ENCODE assay signal across 12 cellular contexts in genomic region chr7:77200542-77200941, GRCh38. TPM values are rescaled to one million over a fixed set of nuclear protein-coding genes. Genes with fewer than 3 reads are reported as not detected.
DNase-seq lines count a peak whose midpoint lies in the region; ATAC-seq and TF ChIP-seq lines count a peak whose summit lies in the region.
"Had no signal": no experiment of that assay in that cellular context is flagged by ENCODE, and none has a peak within 500 bp of the region (broad histone marks: within the 10 kb centered on the region; RNA-seq: fewer than 3 reads in every experiment).

No MANE protein-coding gene starts in this region.

- H3K27ac ChIP-seq in esophagus muscularis mucosa (replicated peaks in 1 of 4) = peak overlapping the region; percentile 81 to 88 (median 83)
- H3K27ac ChIP-seq in tibial artery = peak overlapping the region; percentile 57 to 67

- WGBS in esophagus muscularis mucosa = 76% methylated on average over 2 of the region's 2 CpGs

- peak overlapping the region; percentile 65 for H3K4me3 Mint-ChIP-seq in activated T-cell treated with anti-CD3 and anti-CD28 coated beads, Interleukin-2, amount 50 U/mL, for 4 hours

- H3K9me3 ChIP-seq in esophagus muscularis mucosa (no peaks in the 10 kb centered on the region), tibial artery (no peaks in the 10 kb centered on the region)
- H3K9me3 ChIP-seq: BE2C had no signal

- intact Hi-C loops in esophagus muscularis mucosa (cut with DNase I) = loop anchor here (5.0 kb wide), 1 partner anchor 127 kb away; no protein-coding TSS in a partner anchor
- intact Hi-C loops in tibial artery (cut with DNase I; ENCODE audit: low total_unique reads) = no loop called here

- no peak for TF ChIP-seq EP300 in esophagus muscularis mucosa (IDR thresholded peaks at IDR 0.05)

- no peak overlapping the region for H3K4me3 ChIP-seq in NB4 (ENCODE audit: low read depth, low read length)
- peak overlapping the region; percentile 51 to 71 (median 66) for H3K4me3 ChIP-seq in esophagus muscularis mucosa
- no peak overlapping the region for H3K4me3 ChIP-seq in tibial artery

- no peaks in the 10 kb centered on the region for H3K36me3 ChIP-seq in esophagus muscularis mucosa
- H3K36me3 ChIP-seq in tibial artery = no peaks in the 10 kb centered on the region
- H3K36me3 ChIP-seq: BE2C had no signal

- H3K27me3 ChIP-seq in esophagus muscularis mucosa = no peaks in the 10 kb centered on the region
- H3K27me3 ChIP-seq in tibial artery = no peaks in the 10 kb centered on the region

- no peaks in the 10 kb centered on the region for H3K36me3 Mint-ChIP-seq in activated T-cell treated with anti-CD3 and anti-CD28 coated beads, Interleukin-2, amount 50 U/mL, for 4 hours (ENCODE audit: insufficient read depth)

- TF ChIP-seq CTCF in NB4 (IDR thresholded peaks at IDR 0.05; ENCODE audit: low read depth, low read length) (no peak), esophagus muscularis mucosa (IDR thresholded peaks at IDR 0.05) (no peak), tibial artery (IDR thresholded peaks at IDR 0.05) (no peak)

- ATAC-seq in activated T-cell treated with anti-CD3 and anti-CD28 coated beads, Interleukin-2, amount 50 U/mL, for 4 hours = no peak
- ATAC-seq in GM19328 (IDR thresholded peaks at IDR 0.05; ENCODE audit: unreplicated experiment) = no peak
- no peak for ATAC-seq in GM18868 (IDR thresholded peaks at IDR 0.05; ENCODE audit: unreplicated experiment)
- ATAC-seq in HG02678 (IDR thresholded peaks at IDR 0.05; ENCODE audit: unreplicated experiment) = no peak
- ATAC-seq: HCT116 had no signal

- TF ChIP-seq POLR2A in NB4 (IDR thresholded peaks at IDR 0.05; ENCODE audit: extremely low read depth, insufficient read length) (no peak), esophagus muscularis mucosa (IDR thresholded peaks at IDR 0.05; ENCODE audit: low read depth) (no peak)

- peaks cover 7 to 31% (median 23%) of the 10 kb centered on the region in 4 donors for H3K4me1 ChIP-seq in esophagus muscularis mucosa
- H3K4me1 ChIP-seq in tibial artery = peaks cover 0 to 6% (median under 1%) of the 10 kb centered on the region in 4 donors
- H3K4me1 ChIP-seq: BE2C had no signal

- DNase-seq in activated T-cell treated with anti-CD3 and anti-CD28 coated beads, Interleukin-2, amount 50 U/mL, for 4 hours = no peak
- no peak for DNase-seq in activated T-cell treated with anti-CD3 and anti-CD28 coated beads for 4 hours
- DNase-seq in NB4 (ENCODE audit: low read depth) = peak; percentile 25
- DNase-seq in esophagus muscularis mucosa (ENCODE audit: extremely low spot score) = no peak
- no peak for DNase-seq in tibial artery
- DNase-seq: BE2C, NCI-H1048, NCI-H82 had no signal

- H3K9me3 Mint-ChIP-seq in activated T-cell treated with anti-CD3 and anti-CD28 coated beads, Interleukin-2, amount 50 U/mL, for 4 hours = no peaks in the 10 kb centered on the region

- H3K27me3 Mint-ChIP-seq in activated T-cell treated with anti-CD3 and anti-CD28 coated beads, Interleukin-2, amount 50 U/mL, for 4 hours (ENCODE audit: low read depth) = no peaks in the 10 kb centered on the region

- peaks cover 39% of the 10 kb centered on the region for H3K4me1 Mint-ChIP-seq in activated T-cell treated with anti-CD3 and anti-CD28 coated beads, Interleukin-2, amount 50 U/mL, for 4 hours (ENCODE audit: low read depth)

RNA-seq across cellular contexts. Expression of gene FGL2, which starts 0.9 kb away (rescaled TPM):
- total RNA-seq in activated T-cell treated with anti-CD3 and anti-CD28 coated beads, Interleukin-2, amount 50 U/mL, for 4 hours = under 1 TPM in 2 of 3 donors, not detected in 1; 0.11 to 0.37 TPM
- total RNA-seq in esophagus muscularis mucosa = 100 to 1,000 TPM; 217 to 349 (median 305) TPM

Comparison
In these comparisons a context has a peak if more than half of its experiments do, and no peak if none do; other contexts are left out.
1. H3K4me3 ChIP-seq: peak in esophagus muscularis mucosa (4 of 4); none in NB4 (single experiment) and tibial artery (0 of 2).
2. RNA of gene FGL2, which starts 0.9 kb away (total RNA-seq): 217 to 349 TPM in esophagus muscularis mucosa; 0.11 to 0.37 TPM in activated T-cell treated with anti-CD3 and anti-CD28 coated beads, Interleukin-2, amount 50 U/mL, for 4 hours; every median in the first group is over 100 times any median in the second.